Comparison of ENCODE assay signal across 24 cellular contexts in genomic region chr10:51020175-51020574, GRCh38. TPM values are rescaled to one million over a fixed set of nuclear protein-coding genes. Genes with fewer than 3 reads are reported as not detected.
A peak's percentile ranks its signal among the peaks of the same experiment; 100 is the strongest.
DNase-seq lines count a peak whose midpoint lies in the region; ATAC-seq, FAIRE-seq and TF ChIP-seq lines count a peak whose summit lies in the region.
"Had no signal": no experiment of that assay in that cellular context is flagged by ENCODE, and none has a peak within 500 bp of the region (broad histone marks: within the 10 kb centered on the region; RNA-seq: fewer than 3 reads in every experiment).

No MANE protein-coding gene starts in this region.

- peak overlapping the region; percentile 24 for H2AFZ ChIP-seq in parathyroid adenoma
- H2AFZ ChIP-seq: GM23338 had no signal

- H3K4me2 ChIP-seq in parathyroid adenoma (ENCODE audit: low read length) = no peak overlapping the region
- H3K4me2 ChIP-seq: GM23338 had no signal

- POLR2A ChIA-PET in naive thymus-derived CD4-positive, alpha-beta T cell (lab: Charles Lee) = no interaction called here

- H3K9me3 ChIP-seq in parathyroid adenoma (ENCODE audit: control insufficient read depth, low read length) = no peaks in the 10 kb centered on the region
- H3K9me3 ChIP-seq in aorta (ENCODE audit: control insufficient read depth, low read length) = no peaks in the 10 kb centered on the region
- H3K9me3 ChIP-seq in naive thymus-derived CD4-positive, alpha-beta T cell (ENCODE audit: control insufficient read depth in 2 of 3, low read length in 3 of 3) = no peaks in the 10 kb centered on the region
- H3K9me3 ChIP-seq: BE2C had no signal

- H3K36me3 ChIP-seq in parathyroid adenoma (ENCODE audit: control insufficient read depth, insufficient read depth, low read length) (no peaks in the 10 kb centered on the region), aorta (ENCODE audit: control insufficient read depth in 1 of 2, insufficient read depth in 2 of 2, low read length in 1 of 2) (no peaks in the 10 kb centered on the region)
- H3K36me3 ChIP-seq in naive thymus-derived CD4-positive, alpha-beta T cell (ENCODE audit: control insufficient read depth in 2 of 3, insufficient read depth in 3 of 3, low read length in 3 of 3) = no peaks in the 10 kb centered on the region
- H3K36me3 ChIP-seq: BE2C had no signal

- H3K27ac Mint-ChIP-seq in naive thymus-derived CD4-positive, alpha-beta T cell = no peak overlapping the region
- H3K27ac Mint-ChIP-seq: CD4-positive, CD25-positive, alpha-beta regulatory T cell; CD8-positive, alpha-beta memory T cell; GM23338; IgD-negative memory B cell had no signal

- ATAC-seq in left ventricle myocardium superior = peak; percentile 43
- ATAC-seq in aorta (ENCODE audit: low FRiP score) = no peak
- ATAC-seq in sciatic nerve = no peak
- ATAC-seq in naive thymus-derived CD4-positive, alpha-beta T cell = no peak
- ATAC-seq: GM23338, HepG2 had no signal

- no peaks in the 10 kb centered on the region for H3K79me2 ChIP-seq in parathyroid adenoma

- TF ChIP-seq CTCF in parathyroid adenoma (IDR thresholded peaks at IDR 0.05) (no peak), GM10266 (IDR thresholded peaks at IDR 0.05; ENCODE audit: control insufficient read depth, insufficient read depth, low read depth, missing control alignments) (no peak)

- H3K36me3 Mint-ChIP-seq in naive thymus-derived CD4-positive, alpha-beta T cell = no peaks in the 10 kb centered on the region
- H3K36me3 Mint-ChIP-seq: CD4-positive, CD25-positive, alpha-beta regulatory T cell; CD8-positive, alpha-beta memory T cell; IgD-negative memory B cell had no signal

- peaks cover 0 to 12% (median 0%) of the 10 kb centered on the region in 5 donors for H3K27me3 Mint-ChIP-seq in naive thymus-derived CD4-positive, alpha-beta T cell

- peaks cover 0 to 2% (median 0%) of the 10 kb centered on the region in 11 donors for H3K9me3 Mint-ChIP-seq in naive thymus-derived CD4-positive, alpha-beta T cell
- H3K9me3 Mint-ChIP-seq: CD4-positive, CD25-positive, alpha-beta regulatory T cell; CD8-positive, alpha-beta memory T cell; GM23338 had no signal

- peak; percentile 72 for FAIRE-seq in endometrium (lab: Jason Lieb, UNC)
- FAIRE-seq: GM12892, H54, HepG2, HTR-8/SVneo had no signal

- peaks cover 0 to 1% (median 0%) of the 10 kb centered on the region in 7 donors for H3K4me1 Mint-ChIP-seq in naive thymus-derived CD4-positive, alpha-beta T cell
- H3K4me1 Mint-ChIP-seq: CD4-positive, CD25-positive, alpha-beta regulatory T cell; GM23338 had no signal

- 6 to 8% methylated on average over 5 of the region's 5 CpGs for WGBS in aorta, 2 donors

- peaks cover 33% of the 10 kb centered on the region for H3K4me1 ChIP-seq in parathyroid adenoma
- peaks cover 7 to 20% of the 10 kb centered on the region in 2 donors for H3K4me1 ChIP-seq in aorta (ENCODE audit: control insufficient read depth in 1 of 2, insufficient read depth in 2 of 2, low read length in 2 of 2)
- H3K4me1 ChIP-seq in naive thymus-derived CD4-positive, alpha-beta T cell (ENCODE audit: control insufficient read depth in 2 of 2, insufficient read depth in 2 of 2, low read length in 2 of 2) = no peaks in the 10 kb centered on the region
- H3K4me1 ChIP-seq: BE2C had no signal

- intact Hi-C loops in left ventricle myocardium superior (cut with micrococcal nuclease) (no loop called here), cardiac septum (cut with DNase I) (no loop called here), aorta (cut with DNase I) (no loop called here), sciatic nerve (cut with DNase I) (no loop called here)
- intact Hi-C loops in naive thymus-derived CD4-positive, alpha-beta T cell (cut with micrococcal nuclease) = no loop called here

- no peak overlapping the region for H3K9ac ChIP-seq in parathyroid adenoma

- no peak for DNase-seq in left ventricle myocardium superior
- DNase-seq in cardiac septum (ENCODE audit: low spot score) = no peak
- DNase-seq in aorta = no peak
- no peak for DNase-seq in sciatic nerve (ENCODE audit: low spot score)
- no peak for DNase-seq in naive thymus-derived CD4-positive, alpha-beta T cell
- DNase-seq in GM10266 (ENCODE audit: extremely low spot score) = no peak
- DNase-seq: BE2C; C1 segment of cervical spinal cord; CD4-positive, CD25-positive, alpha-beta regulatory T cell; CD8-positive, alpha-beta memory T cell; COR-L47; DMS 273 treated with DMSO at 0.1 percent for 48 hours; DMS53; DND-41; EL; HCEC 1CT had no signal

- H3K4me3 ChIP-seq in parathyroid adenoma (ENCODE audit: low read depth, low read length) (no peak overlapping the region), aorta (ENCODE audit: low read length in 2 of 2) (no peak overlapping the region)
- H3K4me3 ChIP-seq in naive thymus-derived CD4-positive, alpha-beta T cell (ENCODE audit: low read length) = no peak overlapping the region
- H3K4me3 ChIP-seq: GM23338 had no signal

- CTCF ChIA-PET in naive thymus-derived CD4-positive, alpha-beta T cell (lab: Charles Lee) = no interaction called here

- H3K27ac ChIP-seq in parathyroid adenoma (peak overlapping the region; percentile 91), aorta (ENCODE audit: low read depth in 1 of 2, low read length in 2 of 2) (peak overlapping the region; percentile 12 to 43)
- no peak overlapping the region for H3K27ac ChIP-seq in naive thymus-derived CD4-positive, alpha-beta T cell (ENCODE audit: low read depth, low read length)

- H3K27me3 ChIP-seq in parathyroid adenoma (ENCODE audit: control insufficient read depth, insufficient read depth, low read length) (no peaks in the 10 kb centered on the region), aorta (ENCODE audit: control insufficient read depth in 1 of 2, insufficient read depth in 2 of 2, low read length in 1 of 2) (no peaks in the 10 kb centered on the region)
- no peaks in the 10 kb centered on the region for H3K27me3 ChIP-seq in naive thymus-derived CD4-positive, alpha-beta T cell (ENCODE audit: control insufficient read depth in 2 of 2, insufficient read depth in 2 of 2, low read length in 2 of 2)
- H3K27me3 ChIP-seq: BE2C had no signal

- H3K4me3 Mint-ChIP-seq in naive thymus-derived CD4-positive, alpha-beta T cell = no peak overlapping the region
- H3K4me3 Mint-ChIP-seq: CD4-positive, CD25-positive, alpha-beta regulatory T cell; CD8-positive, alpha-beta memory T cell; GM23338; IgD-negative memory B cell had no signal

RNA-seq across cellular contexts. Expression of gene PRKG1, which starts 54.1 kb away (rescaled TPM):
- total RNA-seq in left ventricle myocardium superior (24.9 TPM), cardiac septum (35.6 TPM), aorta (100 to 1,000 TPM; 153 to 199 TPM), sciatic nerve (20.0 TPM)
- 10 to 100 TPM; 26.2 to 35.7 TPM for polyA plus RNA-seq in aorta
- total RNA-seq in naive thymus-derived CD4-positive, alpha-beta T cell = under 1 TPM in 1 of 5 experiments, not detected in 4; 0.19 TPM
- not detected for polyA plus RNA-seq in naive thymus-derived CD4-positive, alpha-beta T cell
- total RNA-seq: CD8-positive, alpha-beta memory T cell; HepG2 had no signal
- polyA plus RNA-seq: CD4-positive, CD25-positive, alpha-beta regulatory T cell; CD8-positive, alpha-beta memory T cell had no signal

Comparison
In these comparisons a context has a peak if more than half of its experiments do, and no peak if none do; other contexts are left out.
1. RNA of gene PRKG1, which starts 54.1 kb away (total RNA-seq): 153 to 199 TPM in aorta, 35.6 TPM in cardiac septum (single experiment), 24.9 TPM in left ventricle myocardium superior (single experiment) and 20.0 TPM in sciatic nerve (single experiment); 0.19 TPM in naive thymus-derived CD4-positive, alpha-beta T cell; every median in the first group is over 10 times any median in the second.